ENCODE assay signal across 2 cellular contexts in genomic region chr2:8524823-8525222, GRCh38.
TF ChIP-seq lines count a peak whose summit lies in the region.

No MANE protein-coding gene starts in this region.

TF ChIP-seq in HepG2, 621 proteins besides CTCF, POLR2A, EP300 and RAD21:
- TF ChIP-seq ATF7 (IDR thresholded peaks at IDR 0.05), result no peak
- TF ChIP-seq ATF7 (CRISPR knock-in tag; IDR thresholded peaks at IDR 0.05), result no peak
- TF ChIP-seq SALL2 (CRISPR knock-in tag; IDR thresholded peaks at IDR 0.05), result 0 out of 2 replicates have a peak, but pooled peaks have one; percentile 10

TF ChIP-seq in H1, 55 proteins besides CTCF, POLR2A, EP300 and RAD21:
- TF ChIP-seq CTBP2 (IDR thresholded peaks at IDR 0.05; ENCODE audit: borderline replicate concordance, insufficient read depth, insufficient read length, low read length), result no peak
- TF ChIP-seq ATF3 (IDR thresholded peaks at IDR 0.05; ENCODE audit: insufficient read depth, low read depth, low read length), result no peak
- TF ChIP-seq GTF2F1 (IDR thresholded peaks at IDR 0.05; ENCODE audit: borderline replicate concordance, low read depth, low read length), result no peak
- TF ChIP-seq EGR1 (IDR thresholded peaks at IDR 0.05; ENCODE audit: borderline replicate concordance, low read depth, low read length), result no peak
- no peak for TF ChIP-seq CBX5 (IDR thresholded peaks at IDR 0.05; ENCODE audit: low read depth, low read length)
- TF ChIP-seq TCF12 (IDR thresholded peaks at IDR 0.05; ENCODE audit: low read depth, low read length), result no peak
